ENCODE assay signal across 1 cellular context in the genomic region with DNA sequence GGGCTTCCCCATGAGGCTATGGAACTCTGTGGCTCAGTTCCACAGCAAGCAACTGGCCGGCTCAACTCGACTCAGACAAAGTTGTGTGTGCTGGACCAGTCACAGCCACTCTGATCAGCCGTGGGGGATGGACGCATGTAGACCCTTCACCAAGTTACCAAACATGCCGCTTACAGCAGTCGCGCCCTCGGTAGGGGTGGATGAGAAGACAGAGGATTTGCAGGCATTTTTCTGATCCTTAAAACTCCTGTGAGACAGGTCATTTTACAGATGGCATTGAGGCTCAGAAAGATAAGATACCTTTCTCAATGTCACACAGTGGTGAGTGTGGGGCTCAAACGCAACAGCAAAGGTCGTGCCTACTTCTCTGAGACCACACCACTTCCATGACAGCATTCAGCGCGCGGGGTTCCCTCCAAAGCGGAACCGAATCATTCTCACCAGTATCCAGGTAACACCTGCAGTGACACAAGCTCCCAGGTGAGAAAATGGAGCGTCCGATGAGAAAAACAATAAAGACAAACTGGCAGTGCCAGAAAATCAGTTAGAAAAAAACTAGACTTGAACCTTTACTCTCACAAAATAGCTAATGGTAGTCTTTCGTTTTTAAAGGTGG.
TF ChIP-seq lines count a peak whose summit lies in the region.

No MANE protein-coding gene starts in this region.

TF ChIP-seq in WTC11, 78 proteins besides CTCF, POLR2A, EP300 and RAD21 (continued from another document):
- TF ChIP-seq FOXJ3 (CRISPR knock-in tag; IDR thresholded peaks at IDR 0.05; ENCODE audit: borderline replicate concordance), result no peak
- TF ChIP-seq ZNF396 (CRISPR knock-in tag; IDR thresholded peaks at IDR 0.05; ENCODE audit: borderline replicate concordance), result no peak
- no peak for TF ChIP-seq NFYB (CRISPR knock-in tag; conservative IDR thresholded peaks at IDR 0.05; ENCODE audit: low read depth)
- TF ChIP-seq, protein P1, sequence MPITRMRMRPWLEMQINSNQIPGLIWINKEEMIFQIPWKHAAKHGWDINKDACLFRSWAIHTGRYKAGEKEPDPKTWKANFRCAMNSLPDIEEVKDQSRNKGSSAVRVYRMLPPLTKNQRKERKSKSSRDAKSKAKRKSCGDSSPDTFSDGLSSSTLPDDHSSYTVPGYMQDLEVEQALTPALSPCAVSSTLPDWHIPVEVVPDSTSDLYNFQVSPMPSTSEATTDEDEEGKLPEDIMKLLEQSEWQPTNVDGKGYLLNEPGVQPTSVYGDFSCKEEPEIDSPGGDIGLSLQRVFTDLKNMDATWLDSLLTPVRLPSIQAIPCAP (CRISPR knock-in tag; IDR thresholded peaks at IDR 0.05), result no peak
- TF ChIP-seq NR2C2 (CRISPR knock-in tag; IDR thresholded peaks at IDR 0.05), result no peak
- no peak for TF ChIP-seq ESRRA (CRISPR knock-in tag; IDR thresholded peaks at IDR 0.05; ENCODE audit: borderline replicate concordance)
- no peak for TF ChIP-seq MYBL2 (CRISPR knock-in tag; IDR thresholded peaks at IDR 0.05)
- TF ChIP-seq FOXP1 (CRISPR knock-in tag; IDR thresholded peaks at IDR 0.05; ENCODE audit: borderline replicate concordance), result no peak
- no peak for TF ChIP-seq RORB (CRISPR knock-in tag; IDR thresholded peaks at IDR 0.05)
- TF ChIP-seq FOXK1 (CRISPR knock-in tag; IDR thresholded peaks at IDR 0.05), result no peak
- TF ChIP-seq ZNF263 (CRISPR knock-in tag; IDR thresholded peaks at IDR 0.05; ENCODE audit: low read depth), result no peak
- TF ChIP-seq, protein P2, sequence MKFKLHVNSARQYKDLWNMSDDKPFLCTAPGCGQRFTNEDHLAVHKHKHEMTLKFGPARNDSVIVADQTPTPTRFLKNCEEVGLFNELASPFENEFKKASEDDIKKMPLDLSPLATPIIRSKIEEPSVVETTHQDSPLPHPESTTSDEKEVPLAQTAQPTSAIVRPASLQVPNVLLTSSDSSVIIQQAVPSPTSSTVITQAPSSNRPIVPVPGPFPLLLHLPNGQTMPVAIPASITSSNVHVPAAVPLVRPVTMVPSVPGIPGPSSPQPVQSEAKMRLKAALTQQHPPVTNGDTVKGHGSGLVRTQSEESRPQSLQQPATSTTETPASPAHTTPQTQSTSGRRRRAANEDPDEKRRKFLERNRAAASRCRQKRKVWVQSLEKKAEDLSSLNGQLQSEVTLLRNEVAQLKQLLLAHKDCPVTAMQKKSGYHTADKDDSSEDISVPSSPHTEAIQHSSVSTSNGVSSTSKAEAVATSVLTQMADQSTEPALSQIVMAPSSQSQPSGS (CRISPR knock-in tag; IDR thresholded peaks at IDR 0.05; ENCODE audit: borderline replicate concordance, low read depth), result no peak
- TF ChIP-seq NFE2L1 (CRISPR knock-in tag; IDR thresholded peaks at IDR 0.05), result no peak
- no peak for TF ChIP-seq RELA (CRISPR knock-in tag; IDR thresholded peaks at IDR 0.05; ENCODE audit: borderline replicate concordance)
- no peak for TF ChIP-seq CREB1 (CRISPR knock-in tag; IDR thresholded peaks at IDR 0.05)
TF ChIP-seq in WTC11: peak in this region for 0.
